Comparison of ENCODE assay signal across 11 cellular contexts in genomic region chr9:16062542-16063240, GRCh38.
A peak's percentile ranks its signal among the peaks of the same experiment; 100 is the strongest.
DNase-seq lines count a peak whose midpoint lies in the region; ATAC-seq and FAIRE-seq lines count a peak whose summit lies in the region.
"Had no signal": no experiment of that assay in that cellular context is flagged by ENCODE, and none has a peak within 500 bp of the region (broad histone marks: within the 10 kb centered on the region; RNA-seq: fewer than 3 reads in every experiment).

No MANE protein-coding gene starts in this region.

- peak; percentile 90 for DNase-seq in Daoy (ENCODE audit: low read depth)
- DNase-seq in HTR-8/SVneo (ENCODE audit: insufficient read length, low spot score): peak; percentile 33
- DNase-seq in astrocyte of the hippocampus (ENCODE audit: low read depth, low spot score): peak; percentile 88
- DNase-seq in kidney tubule cell (ENCODE audit: low spot score): peak; percentile 89
- no peak for DNase-seq in mucosa of gallbladder (ENCODE audit: low spot score)
- no peak for DNase-seq in trophoblast cell
- DNase-seq: DND-41, heart left ventricle, NCI-H526 treated with DMSO at 0.1 percent for 48 hours, small intestine had no signal

- H3K4ac ChIP-seq in trophoblast cell (ENCODE audit: low read depth, low read length): no peak overlapping the region

- H3K23ac ChIP-seq in trophoblast cell (ENCODE audit: low read length): no peak overlapping the region

- H3K4me2 ChIP-seq in trophoblast cell (ENCODE audit: low read length): no peak overlapping the region

- H3K18ac ChIP-seq in trophoblast cell (ENCODE audit: low read length): no peak overlapping the region

- WGBS in trophoblast cell (ENCODE audit: extremely low coverage, insufficient coverage, insufficient read length): no CpG with 5 or more reads among the region's 9 CpGs

- H3K27me3 ChIP-seq in trophoblast cell (ENCODE audit: insufficient read depth, low read length): no peaks in the 10 kb centered on the region
- H3K27me3 ChIP-seq: heart left ventricle had no signal

- no peaks in the 10 kb centered on the region for H3K9me3 ChIP-seq in trophoblast cell (ENCODE audit: insufficient read depth, low read depth, low read length)
- H3K9me3 ChIP-seq: heart left ventricle had no signal

- H3K36me3 ChIP-seq in trophoblast cell (ENCODE audit: control insufficient read depth in 1 of 2, insufficient read depth in 2 of 2, low read length in 2 of 2): no peaks in the 10 kb centered on the region
- H3K36me3 ChIP-seq: heart left ventricle had no signal

- no peak overlapping the region for H2AFZ ChIP-seq in trophoblast cell (ENCODE audit: insufficient read depth, low read length, poor library complexity)

- no peak overlapping the region for H2BK120ac ChIP-seq in trophoblast cell (ENCODE audit: insufficient read depth, low read length, poor library complexity)

- H4K12ac ChIP-seq in trophoblast cell (ENCODE audit: low read depth, low read length): no peak overlapping the region

- H3K14ac ChIP-seq in trophoblast cell (ENCODE audit: low read length): no peak overlapping the region

- H3K4me1 ChIP-seq in trophoblast cell (ENCODE audit: control insufficient read depth in 1 of 2, insufficient read depth in 2 of 2, low read length in 2 of 2): no peaks in the 10 kb centered on the region
- H3K4me1 ChIP-seq: heart left ventricle had no signal

- no peak overlapping the region for H2AK5ac ChIP-seq in trophoblast cell (ENCODE audit: low read length)

- H4K8ac ChIP-seq in trophoblast cell (ENCODE audit: low read depth, low read length): no peak overlapping the region

- no peak for FAIRE-seq in HTR-8/SVneo (lab: Jason Lieb, UNC)
- FAIRE-seq: small intestine had no signal

- no peak overlapping the region for H4K91ac ChIP-seq in trophoblast cell (ENCODE audit: low read depth, low read length)

- H3K79me2 ChIP-seq in trophoblast cell (ENCODE audit: control insufficient read depth, insufficient read depth, low read length, poor library complexity): no peaks in the 10 kb centered on the region

- no peak overlapping the region for H2BK12ac ChIP-seq in trophoblast cell (ENCODE audit: low read length)

- ATAC-seq in GM19452 (IDR thresholded peaks at IDR 0.05; ENCODE audit: unreplicated experiment): no peak
- ATAC-seq: heart left ventricle had no signal

- no peaks in the 10 kb centered on the region for H3K79me1 ChIP-seq in trophoblast cell (ENCODE audit: low read length)

- no peak overlapping the region for H3K27ac ChIP-seq in trophoblast cell (ENCODE audit: low read depth, low read length)
- H3K27ac ChIP-seq: heart left ventricle had no signal

- no peak overlapping the region for H2BK5ac ChIP-seq in trophoblast cell (ENCODE audit: low read depth, low read length, poor library complexity)

- no peak overlapping the region for H3K9ac ChIP-seq in trophoblast cell (ENCODE audit: low read length)

- no peak overlapping the region for H3K4me3 ChIP-seq in trophoblast cell (ENCODE audit: low read depth, low read length)
- H3K4me3 ChIP-seq: heart left ventricle had no signal

Comparison
In these comparisons a context has a peak if more than half of its experiments do, and no peak if none do; other contexts are left out.
1. DNase-seq: peak in Daoy (single experiment), HTR-8/SVneo (single experiment), astrocyte of the hippocampus (single experiment) and kidney tubule cell (single experiment); none in mucosa of gallbladder (single experiment) and trophoblast cell (0 of 2).